ENCODE assay signal across 10 cellular contexts in the genomic region with DNA sequence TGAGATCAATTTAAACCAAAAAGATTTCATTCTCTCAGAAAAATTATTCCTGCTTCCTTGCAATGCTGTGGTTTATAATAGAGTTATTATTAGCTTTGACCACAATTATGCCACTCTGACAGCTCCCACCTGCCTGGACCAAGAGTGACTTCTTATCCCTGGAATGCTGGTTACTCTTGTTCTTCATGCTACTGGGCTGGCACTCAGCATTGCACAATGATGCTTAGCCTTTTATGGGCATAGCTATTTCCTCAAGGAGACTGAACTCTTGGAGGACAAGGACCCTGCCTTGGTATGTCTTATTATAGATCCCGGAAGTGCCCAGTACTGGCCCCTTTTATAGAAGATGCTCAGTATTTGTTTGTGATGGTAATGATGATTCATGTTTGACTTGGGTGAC.
DNase-seq lines count a peak whose midpoint lies in the region; ATAC-seq, FAIRE-seq and TF ChIP-seq lines count a peak whose summit lies in the region.
"Had no signal": no experiment of that assay in that cellular context is flagged by ENCODE, and none has a peak within 500 bp of the region (broad histone marks: within the 10 kb centered on the region; RNA-seq: fewer than 3 reads in every experiment).

No MANE protein-coding gene starts in this region.

- peak overlapping the region; percentile 68 for H3K4me2 ChIP-seq in astrocyte (ENCODE audit: low read length)
- H3K4me2 ChIP-seq in keratinocyte (ENCODE audit: control insufficient read depth, extremely low read depth, insufficient read depth, low read depth, low read length) = peak overlapping the region; percentile 25

- peak overlapping the region; percentile 96 for H3K27ac Mint-ChIP-seq in astrocyte (ENCODE audit: unreplicated experiment)
- H3K27ac Mint-ChIP-seq: CD4-positive, alpha-beta memory T cell; stimulated activated naive CD8-positive, alpha-beta T cell treated with anti-CD3 and anti-CD28 coated beads, Interleukin-15, Interleukin-2, amounts not matched to agents 100 ng/mL and 50 ng/mL, for 24 hours had no signal

- H3K4me3 Mint-ChIP-seq in astrocyte (ENCODE audit: unreplicated experiment) = no peak overlapping the region
- H3K4me3 Mint-ChIP-seq: CD4-positive, alpha-beta memory T cell; stimulated activated naive CD8-positive, alpha-beta T cell treated with anti-CD3 and anti-CD28 coated beads, Interleukin-15, Interleukin-2, amounts not matched to agents 100 ng/mL and 50 ng/mL, for 24 hours had no signal

- no peaks in the 10 kb centered on the region for H4K20me1 ChIP-seq in astrocyte (ENCODE audit: insufficient read depth, low read length)
- H4K20me1 ChIP-seq in keratinocyte (ENCODE audit: control insufficient read depth, extremely low read depth, insufficient read depth, low read length) = no peaks in the 10 kb centered on the region

- no peaks in the 10 kb centered on the region for H3K79me2 ChIP-seq in astrocyte (ENCODE audit: insufficient read depth, low read length)
- no peaks in the 10 kb centered on the region for H3K79me2 ChIP-seq in keratinocyte (ENCODE audit: control insufficient read depth, insufficient read depth, low read length)

- H3K9me3 ChIP-seq in astrocyte (ENCODE audit: insufficient read depth, low read depth, low read length) (no peaks in the 10 kb centered on the region), keratinocyte (ENCODE audit: control insufficient read depth, low read depth, low read length) (no peaks in the 10 kb centered on the region)

- H3K9ac ChIP-seq in astrocyte (ENCODE audit: low read length) = peak overlapping the region; percentile 74
- no peak overlapping the region for H3K9ac ChIP-seq in keratinocyte (ENCODE audit: control insufficient read depth, extremely low read depth, insufficient read depth, low read length)

- FAIRE-seq in astrocyte (lab: Jason Lieb, UNC) (peak; percentile 92), keratinocyte (lab: Jason Lieb, UNC) (peak; percentile 87)

- H3K4me1 Mint-ChIP-seq in astrocyte (ENCODE audit: low read depth, unreplicated experiment) = peaks cover 51% of the 10 kb centered on the region

- dilution Hi-C loops in keratinocyte (cut with MboI; ENCODE audit: extremely low pct_ligation_motif_present, low sequenced_read_pairs) = no loop called here

- H3K4me1 ChIP-seq in astrocyte (ENCODE audit: insufficient read depth, low read length) (peaks cover 34% of the 10 kb centered on the region), keratinocyte (ENCODE audit: control insufficient read depth, extremely low read depth, insufficient read depth, low read length) (peaks cover 10% of the 10 kb centered on the region)

- no peak overlapping the region for H2AFZ ChIP-seq in astrocyte (ENCODE audit: low read depth, low read length)
- no peak overlapping the region for H2AFZ ChIP-seq in keratinocyte (ENCODE audit: control insufficient read depth, low read length)

- DNase-seq in A172 (ENCODE audit: low spot score) = peak; percentile 99
- DNase-seq in HPDE6-E6E7 (ENCODE audit: extremely low spot score) = peak; percentile 93
- DNase-seq in astrocyte (ENCODE audit: low read depth) = peak; percentile 100
- peak; percentile 57 for DNase-seq in keratinocyte (ENCODE audit: low read depth, low spot score)
- DNase-seq in activated CD4-positive, alpha-beta T cell treated with anti-CD3 and anti-CD28 coated beads for 1 hour = no peak
- DNase-seq in activated gamma-delta T cell treated with Interleukin-2 at 50 U/mL for 16 hours = no peak
- DNase-seq in cerebellar nuclear complex (lab: John Stamatoyannopoulos, UW) = no peak
- DNase-seq: CD4-positive, alpha-beta memory T cell had no signal

- H3K36me3 ChIP-seq in astrocyte (ENCODE audit: insufficient read depth, low read length) = no peaks in the 10 kb centered on the region
- no peaks in the 10 kb centered on the region for H3K36me3 ChIP-seq in keratinocyte (ENCODE audit: control insufficient read depth in 2 of 2, extremely low read depth in 1 of 2, insufficient read depth in 2 of 2, low read length in 2 of 2)

- H3K27ac ChIP-seq in astrocyte (ENCODE audit: low read depth, low read length) = peak overlapping the region; percentile 83
- H3K27ac ChIP-seq in keratinocyte (ENCODE audit: control insufficient read depth, insufficient read depth, low read length) = no peak overlapping the region

- H3K9me1 ChIP-seq in keratinocyte (ENCODE audit: control insufficient read depth, extremely low read depth, insufficient read depth, low read length) = no peaks in the 10 kb centered on the region

- ATAC-seq in HG02571 (IDR thresholded peaks at IDR 0.05; ENCODE audit: unreplicated experiment) = no peak

- no peaks in the 10 kb centered on the region for H3K36me3 Mint-ChIP-seq in astrocyte (ENCODE audit: low read depth, unreplicated experiment)
- H3K36me3 Mint-ChIP-seq: CD4-positive, alpha-beta memory T cell had no signal

- H3K4me3 ChIP-seq in astrocyte (ENCODE audit: insufficient read depth, low read depth, low read length) (no peak overlapping the region), keratinocyte (ENCODE audit: control insufficient read depth in 2 of 3, extremely low read depth in 1 of 3, insufficient read depth in 2 of 3, low read depth in 1 of 3, low read length in 3 of 3) (no peak overlapping the region)

- H3K9me3 Mint-ChIP-seq in astrocyte (ENCODE audit: unreplicated experiment) = no peaks in the 10 kb centered on the region
- H3K9me3 Mint-ChIP-seq: CD4-positive, alpha-beta memory T cell; stimulated activated naive CD8-positive, alpha-beta T cell treated with anti-CD3 and anti-CD28 coated beads, Interleukin-15, Interleukin-2, amounts not matched to agents 100 ng/mL and 50 ng/mL, for 24 hours had no signal

- no peak for TF ChIP-seq CTCF in astrocyte (IDR thresholded peaks at IDR 0.05; ENCODE audit: insufficient read depth, low read depth, low read length)
- no peak for TF ChIP-seq CTCF in keratinocyte (optimal IDR thresholded peaks at IDR 0.05 in 1 of 3, IDR thresholded peaks at IDR 0.05 in 1 of 3, conservative IDR thresholded peaks at IDR 0.05 in 1 of 3; ENCODE audit: extremely low read depth in 1 of 3, insufficient read depth in 2 of 3, low read length in 3 of 3)

- H3K27me3 ChIP-seq in astrocyte (ENCODE audit: insufficient read depth, low read length) = no peaks in the 10 kb centered on the region
- no peaks in the 10 kb centered on the region for H3K27me3 ChIP-seq in keratinocyte (ENCODE audit: control insufficient read depth, extremely low read depth, insufficient read depth, low read length)

- H3K27me3 Mint-ChIP-seq in astrocyte (ENCODE audit: low read depth, unreplicated experiment) = peaks cover 3% of the 10 kb centered on the region
- H3K27me3 Mint-ChIP-seq: CD4-positive, alpha-beta memory T cell; stimulated activated naive CD8-positive, alpha-beta T cell treated with anti-CD3 and anti-CD28 coated beads, Interleukin-15, Interleukin-2, amounts not matched to agents 100 ng/mL and 50 ng/mL, for 24 hours had no signal

Comparison
In these comparisons a context has a peak if more than half of its experiments do, and no peak if none do; other contexts are left out.
1. DNase-seq: peak in A172 (single experiment), HPDE6-E6E7 (single experiment), astrocyte (single experiment) and keratinocyte (single experiment); none in activated CD4-positive, alpha-beta T cell treated with anti-CD3 and anti-CD28 coated beads for 1 hour (single experiment), activated gamma-delta T cell treated with Interleukin-2 at 50 U/mL for 16 hours (single experiment) and cerebellar nuclear complex (0 of 2).